ENCODE assay signal across 18 cellular contexts in genomic region chr1:160674415-160674814, GRCh38. TPM values are rescaled to one million over a fixed set of nuclear protein-coding genes. Genes with fewer than 3 reads are reported as not detected.
DNase-seq lines count a peak whose midpoint lies in the region; ATAC-seq and TF ChIP-seq lines count a peak whose summit lies in the region.
"Had no signal": no experiment of that assay in that cellular context is flagged by ENCODE, and none has a peak within 500 bp of the region (broad histone marks: within the 10 kb centered on the region; RNA-seq: fewer than 3 reads in every experiment).

No MANE protein-coding gene starts in this region.

- H3K4me3 ChIP-seq in BLaER1, result peak overlapping the region; percentile 25
- no peak overlapping the region for H3K4me3 ChIP-seq in stomach
- no peak overlapping the region for H3K4me3 ChIP-seq in adrenal gland
- no peak overlapping the region for H3K4me3 ChIP-seq in foreskin fibroblast (ENCODE audit: low read depth in 1 of 2, low read length in 2 of 2)
- H3K4me3 ChIP-seq: A549, breast epithelium, coronary artery had no signal

- WGBS in stomach, 5 donors, result 50 to 63% (median 60%) methylated on average over 2 of the region's 2 CpGs
- WGBS in adrenal gland, 4 donors, result 53 to 75% (median 55%) methylated on average over 2 of the region's 2 CpGs

- peak overlapping the region; percentile 89 for H3K27ac ChIP-seq in BLaER1
- H3K27ac ChIP-seq in stomach, result peak overlapping the region in 1 of 5 donors; percentile 53
- no peak overlapping the region for H3K27ac ChIP-seq in adrenal gland
- H3K27ac ChIP-seq: A549, breast epithelium, coronary artery had no signal

- H3K9me3 ChIP-seq in BLaER1 (peaks cover 13% of the 10 kb centered on the region; the same call in 1 of the 2 replicates), stomach (peaks cover 0 to 4% (median 0%) of the 10 kb centered on the region in 4 donors), adrenal gland (replicated peaks in 1 of 3) (no peaks in the 10 kb centered on the region)
- H3K9me3 ChIP-seq: breast epithelium had no signal

- H3K9ac ChIP-seq in BLaER1, result peak overlapping the region; percentile 49

- TF ChIP-seq POLR2A in stomach (IDR thresholded peaks at IDR 0.05) (no peak), adrenal gland (IDR thresholded peaks at IDR 0.05) (no peak)

- TF ChIP-seq CTCF in stomach (IDR thresholded peaks at IDR 0.05), result no peak
- no peak for TF ChIP-seq CTCF in adrenal gland (IDR thresholded peaks at IDR 0.05)
- no peak for TF ChIP-seq CTCF in foreskin fibroblast (IDR thresholded peaks at IDR 0.05; ENCODE audit: low read depth, low read length)

- intact Hi-C loops in left colon (cut with DNase I, micrococcal nuclease) (no loop called here), stomach (cut with DNase I; ENCODE audit: low total_unique reads) (no loop called here), adrenal gland (cut with DNase I) (loop anchor here in 1 of 2 donors (10.0 kb wide), 2 partner anchors 60 to 280 kb away; partner anchors contain the start of gene ITLN2)

- H3K27me3 ChIP-seq in BLaER1 (no peaks in the 10 kb centered on the region), stomach (peaks cover 0 to 20% (median 0%) of the 10 kb centered on the region in 3 donors), adrenal gland (no peaks in the 10 kb centered on the region)

- no peak for TF ChIP-seq EP300 in stomach (IDR thresholded peaks at IDR 0.05)

- H3K4me2 ChIP-seq in BLaER1, result peak overlapping the region; percentile 87
- H3K4me2 ChIP-seq: A549 had no signal

- DNase-seq in NCI-H187 treated with DMSO at 0.1 percent for 48 hours (lab: John Stamatoyannopoulos, UW) (peak; percentile 36), left colon (peak; percentile 25 to 48), stomach (no peak), adrenal gland (no peak), mesenteric fat pad (ENCODE audit: low spot score) (no peak), foreskin fibroblast (no peak)
- DNase-seq: activated CD4-positive, alpha-beta T cell treated with anti-CD3 and anti-CD28 coated beads for 36 hours; C1 segment of cervical spinal cord; KG1; NCI-H1092 treated with DMSO at 0.1 percent for 48 hours; NCI-H526 treated with DMSO at 0.1 percent for 48 hours; nucleus accumbens; SHP77 had no signal

- H3K36me3 ChIP-seq in BLaER1, result peaks cover 37% of the 10 kb centered on the region
- H3K36me3 ChIP-seq in stomach, result peaks cover 0 to 5% (median 0%) of the 10 kb centered on the region in 4 donors
- H3K36me3 ChIP-seq in adrenal gland (replicated peaks in 1 of 2), result no peaks in the 10 kb centered on the region
- H3K36me3 ChIP-seq: breast epithelium had no signal

- ATAC-seq in GM19463 (IDR thresholded peaks at IDR 0.05; ENCODE audit: unreplicated experiment) (peak; percentile 47), left colon (peak; percentile 12)

- no peaks in the 10 kb centered on the region for H4K20me1 ChIP-seq in BLaER1

- H3K4me1 ChIP-seq in BLaER1 (peaks cover 68% of the 10 kb centered on the region), stomach (peaks cover 0 to 19% (median 0%) of the 10 kb centered on the region in 4 donors), adrenal gland (replicated peaks in 1 of 2) (no peaks in the 10 kb centered on the region)
- H3K4me1 ChIP-seq: A549, breast epithelium had no signal

RNA-seq across cellular contexts. Expression of gene SLAMF1, which starts 27.6 kb away (rescaled TPM):
- total RNA-seq in left colon, result 1 to 10 TPM in 1 of 2 donors, under 1 TPM in 1; 0.92 to 2.0 TPM
- total RNA-seq in stomach, result 1 to 10 TPM in 2 of 5 donors, not detected in 3; 3.1 to 4.1 TPM
- under 1 TPM; 0.12 to 0.92 (median 0.25) TPM for polyA plus RNA-seq in stomach
- 1 to 10 TPM in 2 of 8 donors, under 1 TPM in 5, not detected in 1; 0.14 to 1.6 (median 0.42) TPM for total RNA-seq in adrenal gland
- polyA plus RNA-seq in adrenal gland, result under 1 TPM; 0.07 to 0.16 (median 0.10) TPM
- 0.84 TPM for total RNA-seq in mesenteric fat pad
- polyA plus RNA-seq: A549 had no signal

RNA-seq across cellular contexts. Expression of gene CD48, which starts 37.2 kb away (rescaled TPM):
- total RNA-seq in left colon (1 to 10 TPM; 2.2 to 7.4 TPM), stomach (10 to 100 TPM in 1 of 5 donors, 1 to 10 TPM in 1, under 1 TPM in 1, not detected in 2; 0.58 to 11.9 (median 9.2) TPM), adrenal gland (1 to 10 TPM in 7 of 8 donors, not detected in 1; 1.5 to 8.4 (median 4.7) TPM), mesenteric fat pad (5.3 TPM)
- polyA plus RNA-seq in stomach (10 to 100 TPM in 1 of 3 donors, 1 to 10 TPM in 2; 6.4 to 23.7 (median 8.4) TPM), adrenal gland (1 to 10 TPM; 3.0 to 9.0 (median 3.4) TPM)
- polyA plus RNA-seq: A549 had no signal

Comparison
In these comparisons a context has a peak if more than half of its experiments do, and no peak if none do; other contexts are left out.
1. DNase-seq: peak in NCI-H187 treated with DMSO at 0.1 percent for 48 hours (single experiment) and left colon (2 of 2); none in stomach (single experiment), adrenal gland (0 of 7), mesenteric fat pad (single experiment) and foreskin fibroblast (0 of 2).